ENCODE assay signal across 20 cellular contexts in the genomic region with DNA sequence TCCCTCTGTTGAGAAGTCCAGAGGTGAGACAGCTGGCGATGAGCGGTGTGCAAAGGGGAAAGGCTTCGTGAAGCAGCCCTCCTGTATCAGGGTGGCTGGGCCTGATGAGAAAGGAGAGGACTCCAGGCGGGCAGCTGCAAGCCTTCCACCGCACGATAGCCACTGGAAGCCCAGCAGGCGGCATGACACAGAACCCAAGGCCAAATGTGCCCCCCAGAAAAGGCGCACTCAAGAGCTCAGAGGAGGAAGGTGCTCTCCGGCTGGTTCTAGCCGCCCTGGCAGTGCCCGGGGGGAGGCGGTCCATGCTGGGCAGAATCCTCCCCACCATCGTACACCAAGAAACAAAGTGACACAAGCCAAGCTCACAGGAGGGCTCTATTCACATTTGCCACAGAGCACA.
DNase-seq lines count a peak whose midpoint lies in the region; ATAC-seq and TF ChIP-seq lines count a peak whose summit lies in the region.
"Had no signal": no experiment of that assay in that cellular context is flagged by ENCODE, and none has a peak within 500 bp of the region (broad histone marks: within the 10 kb centered on the region; RNA-seq: fewer than 3 reads in every experiment).

No MANE protein-coding gene starts in this region.

- H3K27me3 Mint-ChIP-seq in stimulated activated naive CD8-positive, alpha-beta T cell treated with anti-CD3 and anti-CD28 coated beads, Interleukin-15, amount 100 ng/mL, for 72 hours: no peaks in the 10 kb centered on the region
- H3K27me3 Mint-ChIP-seq in glutamatergic neuron (ENCODE audit: unreplicated experiment) (no peaks in the 10 kb centered on the region), progenitor cell of endocrine pancreas (no peaks in the 10 kb centered on the region)
- H3K27me3 Mint-ChIP-seq: CD4-positive, alpha-beta T cell; CD8-positive, alpha-beta memory T cell had no signal

- no peak for TF ChIP-seq CTCF in glutamatergic neuron (IDR thresholded peaks at IDR 0.05; ENCODE audit: partially characterized antibody, unreplicated experiment)
- no peak for TF ChIP-seq CTCF in progenitor cell of endocrine pancreas (IDR thresholded peaks at IDR 0.05; ENCODE audit: unreplicated experiment)

- peaks cover 0 to 7% of the 10 kb centered on the region in 2 donors for H3K9me3 Mint-ChIP-seq in stimulated activated naive CD8-positive, alpha-beta T cell treated with anti-CD3 and anti-CD28 coated beads, Interleukin-15, amount 100 ng/mL, for 72 hours
- peaks cover 3% of the 10 kb centered on the region for H3K9me3 Mint-ChIP-seq in glutamatergic neuron (ENCODE audit: unreplicated experiment)
- H3K9me3 Mint-ChIP-seq in progenitor cell of endocrine pancreas (ENCODE audit: low read depth): peaks cover 4% of the 10 kb centered on the region
- H3K9me3 Mint-ChIP-seq: CD4-positive, alpha-beta T cell; CD8-positive, alpha-beta memory T cell had no signal

- DNase-seq in stimulated activated naive CD8-positive, alpha-beta T cell treated with anti-CD3 and anti-CD28 coated beads, Interleukin-15, amount 100 ng/mL, for 72 hours: no peak
- DNase-seq in stimulated activated naive CD8-positive, alpha-beta T cell treated with anti-CD3 and anti-CD28 coated beads, Interleukin-15, Interleukin-2, amounts not matched to agents 100 U/mL and 50 U/mL, for 24 hours: no peak
- DNase-seq in glutamatergic neuron (no peak), progenitor cell of endocrine pancreas (ENCODE audit: low spot score, unreplicated experiment) (no peak), NCI-H187 (lab: John Stamatoyannopoulos, UW) (no peak)
- DNase-seq: 8988T; ACHN; AML-193; BE2C; Calu3; CD4-positive, alpha-beta T cell; CD8-positive, alpha-beta memory T cell; DMS53; DMS79 treated with DMSO at 0.1 percent for 48 hours; GF-D8; GOT3; HCEC 1CT had no signal

- H3K4me1 Mint-ChIP-seq in stimulated activated naive CD8-positive, alpha-beta T cell treated with anti-CD3 and anti-CD28 coated beads, Interleukin-15, amount 100 ng/mL, for 72 hours: no peaks in the 10 kb centered on the region
- H3K4me1 Mint-ChIP-seq in glutamatergic neuron (ENCODE audit: low read depth, unreplicated experiment) (no peaks in the 10 kb centered on the region), progenitor cell of endocrine pancreas (ENCODE audit: low read depth) (peaks cover 25% of the 10 kb centered on the region)
- H3K4me1 Mint-ChIP-seq: CD14-positive monocyte had no signal

- no peak overlapping the region for H3K4me3 Mint-ChIP-seq in stimulated activated naive CD8-positive, alpha-beta T cell treated with anti-CD3 and anti-CD28 coated beads, Interleukin-15, amount 100 ng/mL, for 72 hours
- H3K4me3 Mint-ChIP-seq in glutamatergic neuron (ENCODE audit: unreplicated experiment) (no peak overlapping the region), progenitor cell of endocrine pancreas (ENCODE audit: low read depth) (no peak overlapping the region)
- H3K4me3 Mint-ChIP-seq: CD14-positive monocyte; CD4-positive, alpha-beta T cell; CD8-positive, alpha-beta memory T cell had no signal

- ATAC-seq in stimulated activated naive CD8-positive, alpha-beta T cell treated with anti-CD3 and anti-CD28 coated beads, Interleukin-15, amount 100 ng/mL, for 72 hours: no peak
- ATAC-seq in stimulated activated naive CD8-positive, alpha-beta T cell treated with anti-CD3 and anti-CD28 coated beads, Interleukin-15, Interleukin-2, amounts not matched to agents 100 U/mL and 50 U/mL, for 24 hours: no peak
- no peak for ATAC-seq in GM21717 (IDR thresholded peaks at IDR 0.05; ENCODE audit: unreplicated experiment)
- ATAC-seq: A549 had no signal

- H3K27ac Mint-ChIP-seq in stimulated activated naive CD8-positive, alpha-beta T cell treated with anti-CD3 and anti-CD28 coated beads, Interleukin-15, amount 100 ng/mL, for 72 hours: peak overlapping the region; percentile 73 to 87
- H3K27ac Mint-ChIP-seq in glutamatergic neuron (ENCODE audit: unreplicated experiment) (peak overlapping the region; percentile 40), progenitor cell of endocrine pancreas (peak overlapping the region; percentile 51)
- H3K27ac Mint-ChIP-seq: CD4-positive, alpha-beta T cell had no signal

- peaks cover 22% of the 10 kb centered on the region for H3K36me3 Mint-ChIP-seq in glutamatergic neuron (ENCODE audit: unreplicated experiment)
- H3K36me3 Mint-ChIP-seq in progenitor cell of endocrine pancreas (ENCODE audit: insufficient read depth): peaks cover 53% of the 10 kb centered on the region
